Comparison of ENCODE assay signal across 15 cellular contexts in the genomic region with DNA sequence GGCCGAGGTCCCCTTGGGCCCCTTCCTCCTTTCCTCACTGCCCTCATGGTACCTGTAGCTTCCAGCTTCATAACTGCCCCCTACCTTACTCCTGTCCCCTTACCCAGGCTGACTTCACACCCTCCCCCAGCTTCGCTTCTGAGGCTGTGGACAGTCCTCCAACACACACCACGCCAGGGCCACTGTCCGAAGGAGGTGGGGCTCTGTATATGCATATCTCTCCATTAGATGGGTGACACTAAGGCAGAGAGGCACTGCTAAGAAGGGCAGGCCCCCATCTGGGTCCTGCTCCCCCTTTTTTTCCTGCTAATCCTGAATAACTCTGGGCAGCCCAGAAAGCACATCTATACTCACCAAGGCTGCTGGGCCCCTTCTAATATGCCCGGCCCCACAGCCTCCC. TPM values are rescaled to one million over a fixed set of nuclear protein-coding genes. Genes with fewer than 3 reads are reported as not detected.
DNase-seq lines count a peak whose midpoint lies in the region; ATAC-seq and TF ChIP-seq lines count a peak whose summit lies in the region.
"Had no signal": no experiment of that assay in that cellular context is flagged by ENCODE, and none has a peak within 500 bp of the region (broad histone marks: within the 10 kb centered on the region; RNA-seq: fewer than 3 reads in every experiment).

No MANE protein-coding gene starts in this region.

- intact Hi-C loops in ascending aorta (cut with DNase I) = loop anchor here (5.0 kb wide), 1 partner anchor 41 kb away; a partner anchor contains a TSS
- intact Hi-C loops in left colon (cut with DNase I, micrococcal nuclease) = no loop called here
- intact Hi-C loops in dorsolateral prefrontal cortex (cut with DNase I) = no loop called here

- H3K27ac Mint-ChIP-seq in stimulated activated effector memory CD8-positive, alpha-beta T cell treated with anti-CD3 and anti-CD28 coated beads, Interleukin-12 subunit alpha, Interleukin-12 subunit beta, amount 100 ng/mL, for 72 hours = peak overlapping the region; percentile 53

- peak overlapping the region; percentile 68; the same call in 1 of the 2 replicates for H3K4me3 ChIP-seq in HUES6 (ENCODE audit: low read depth, low read length)
- no peak overlapping the region for H3K4me3 ChIP-seq in ascending aorta
- no peak overlapping the region for H3K4me3 ChIP-seq in dorsolateral prefrontal cortex
- H3K4me3 ChIP-seq: lower lobe of right lung had no signal

- H3K9me3 ChIP-seq in HUES6 (ENCODE audit: control insufficient read depth, insufficient read depth, low read depth, low read length) (no peaks in the 10 kb centered on the region), ascending aorta (no peaks in the 10 kb centered on the region)
- H3K9me3 ChIP-seq: adrenal gland, lower lobe of right lung had no signal

- DNase-seq in ascending aorta (ENCODE audit: low spot score in 2 of 2) (no peak), left colon (no peak), dorsolateral prefrontal cortex (no peak)
- DNase-seq in stimulated activated effector memory CD8-positive, alpha-beta T cell treated with anti-CD3 and anti-CD28 coated beads, Interleukin-12 subunit alpha, Interleukin-12 subunit beta, amount 100 ng/mL, for 72 hours (ENCODE audit: low spot score in 2 of 2) = no peak
- DNase-seq: lower lobe of right lung, MM.1S, NCI-H446 had no signal

- H3K27me3 ChIP-seq in HUES6 (ENCODE audit: control insufficient read depth, insufficient read depth, low read length) (peaks cover 7% of the 10 kb centered on the region; the same call in 1 of the 2 replicates), ascending aorta (no peaks in the 10 kb centered on the region), dorsolateral prefrontal cortex (peaks cover 0 to 10% (median 0%) of the 10 kb centered on the region in 45 donors)
- H3K27me3 ChIP-seq: adrenal gland had no signal

- H3K9ac ChIP-seq in HUES6 (ENCODE audit: low read length) = peak overlapping the region; percentile 58

- H3K36me3 ChIP-seq in HUES6 (ENCODE audit: control insufficient read depth, insufficient read depth, low read length) (peaks cover 70% of the 10 kb centered on the region), ascending aorta (peaks cover 21 to 30% of the 10 kb centered on the region in 2 donors)

- peaks cover 51% of the 10 kb centered on the region for H3K4me1 ChIP-seq in HUES6 (ENCODE audit: control insufficient read depth, insufficient read depth, low read length)
- H3K4me1 ChIP-seq in ascending aorta = peaks cover 24 to 50% of the 10 kb centered on the region in 2 donors
- H3K4me1 ChIP-seq: lower lobe of right lung had no signal

- H3K27ac ChIP-seq in HUES6 (ENCODE audit: low read depth, low read length) (peak overlapping the region; percentile 53; the same call in 1 of the 2 replicates), ascending aorta (peak overlapping the region; percentile 94 to 95), dorsolateral prefrontal cortex (peak overlapping the region in 6 of 59 donors; percentile 7 to 35 (median 20))
- H3K27ac ChIP-seq: lower lobe of right lung, VCaP had no signal

- peaks cover 42% of the 10 kb centered on the region for H3K36me3 Mint-ChIP-seq in stimulated activated effector memory CD8-positive, alpha-beta T cell treated with anti-CD3 and anti-CD28 coated beads, Interleukin-12 subunit alpha, Interleukin-12 subunit beta, amount 100 ng/mL, for 72 hours

- no peak overlapping the region for H3K4me3 Mint-ChIP-seq in stimulated activated effector memory CD8-positive, alpha-beta T cell treated with anti-CD3 and anti-CD28 coated beads, Interleukin-12 subunit alpha, Interleukin-12 subunit beta, amount 100 ng/mL, for 72 hours
- H3K4me3 Mint-ChIP-seq: CD4-positive, alpha-beta memory T cell had no signal

- ATAC-seq in left colon (peak; percentile 13), GM21447 (IDR thresholded peaks at IDR 0.05; ENCODE audit: unreplicated experiment) (no peak), HG03135 (IDR thresholded peaks at IDR 0.05; ENCODE audit: unreplicated experiment) (no peak), HG03432 (IDR thresholded peaks at IDR 0.05; ENCODE audit: unreplicated experiment) (no peak)
- no peak for ATAC-seq in stimulated activated effector memory CD8-positive, alpha-beta T cell treated with anti-CD3 and anti-CD28 coated beads, Interleukin-12 subunit alpha, Interleukin-12 subunit beta, amount 100 ng/mL, for 72 hours

- H3K4me1 Mint-ChIP-seq in stimulated activated effector memory CD8-positive, alpha-beta T cell treated with anti-CD3 and anti-CD28 coated beads, Interleukin-12 subunit alpha, Interleukin-12 subunit beta, amount 100 ng/mL, for 72 hours = peaks cover 24% of the 10 kb centered on the region

- H3K9me3 Mint-ChIP-seq in stimulated activated effector memory CD8-positive, alpha-beta T cell treated with anti-CD3 and anti-CD28 coated beads, Interleukin-12 subunit alpha, Interleukin-12 subunit beta, amount 100 ng/mL, for 72 hours = no peaks in the 10 kb centered on the region
- H3K9me3 Mint-ChIP-seq: CD4-positive, alpha-beta memory T cell had no signal

- TF ChIP-seq CTCF in ascending aorta (IDR thresholded peaks at IDR 0.05) (no peak), dorsolateral prefrontal cortex (IDR thresholded peaks at IDR 0.05 in 54 of 56, conservative IDR thresholded peaks at IDR 0.05 in 2 of 56; ENCODE audit: low read depth in 1 of 56, partially characterized antibody in 56 of 56) (no peak)

RNA-seq across cellular contexts. Expression of a gene that starts 1.0 kb away (rescaled TPM):
- 22.2 TPM for total RNA-seq in ascending aorta
- total RNA-seq in left colon = 1 to 10 TPM; 4.5 to 5.7 TPM
- total RNA-seq in dorsolateral prefrontal cortex = 10 to 100 TPM; 10.4 to 39.7 (median 19.6) TPM

RNA-seq across cellular contexts. Expression of a gene that starts 13.3 kb away (rescaled TPM):
- total RNA-seq in ascending aorta = 193 TPM
- total RNA-seq in left colon = 100 to 1,000 TPM; 613 to 797 TPM
- total RNA-seq in dorsolateral prefrontal cortex = 100 to 1,000 TPM in 119 of 120 experiments, 10 to 100 TPM in 1; 75.3 to 310 (median 207) TPM

RNA-seq across cellular contexts. Expression of a gene that starts 25.4 kb away (rescaled TPM):
- total RNA-seq in ascending aorta = not detected
- total RNA-seq in left colon = 1 to 10 TPM in 1 of 2 donors, under 1 TPM in 1; 0.84 to 2.2 TPM
- not detected for total RNA-seq in dorsolateral prefrontal cortex
- total RNA-seq: adrenal gland; CD4-positive, alpha-beta memory T cell; lower lobe of right lung; pulmonary artery endothelial cell had no signal

RNA-seq across cellular contexts. Expression of a gene that starts 32.6 kb away (rescaled TPM):
- total RNA-seq in ascending aorta (not detected), left colon (not detected), dorsolateral prefrontal cortex (1 to 10 TPM in 3 of 120 experiments, under 1 TPM in 39, not detected in 78; 0.31 to 2.3 (median 0.45) TPM)
- total RNA-seq: CD4-positive, alpha-beta memory T cell had no signal

RNA-seq across cellular contexts. Expression of a gene that starts 39.1 kb away (rescaled TPM):
- total RNA-seq in ascending aorta = 28.1 TPM
- 100 to 1,000 TPM; 116 to 121 TPM for total RNA-seq in left colon
- 10 to 100 TPM in 97 of 120 experiments, 1 to 10 TPM in 23; 5.6 to 28.6 (median 13.1) TPM for total RNA-seq in dorsolateral prefrontal cortex
